Comparison of ENCODE assay signal across 1 cellular context in genomic region chr10:97140887-97141745, GRCh38.
TF ChIP-seq lines count a peak whose summit lies in the region.

No MANE protein-coding gene starts in this region.

TF ChIP-seq in GM12878, 131 proteins besides CTCF, POLR2A, EP300 and RAD21:
- TF ChIP-seq SIX5 (IDR thresholded peaks at IDR 0.05; ENCODE audit: low read depth, low read length, severe bottlenecking) (no peak), CBX3 (IDR thresholded peaks at IDR 0.05; ENCODE audit: borderline replicate concordance, low read depth) (no peak), NR2F1 (conservative IDR thresholded peaks at IDR 0.05) (no peak), MXI1 (IDR thresholded peaks at IDR 0.05; ENCODE audit: low read depth, low read length) (no peak), DPF2 (IDR thresholded peaks at IDR 0.05) (0 out of 2 replicates have a peak, but pooled peaks have one; percentile 11), SPI1 (IDR thresholded peaks at IDR 0.05; ENCODE audit: borderline replicate concordance, insufficient read depth, low read depth, low read length) (no peak)
- TF ChIP-seq, protein P1, sequence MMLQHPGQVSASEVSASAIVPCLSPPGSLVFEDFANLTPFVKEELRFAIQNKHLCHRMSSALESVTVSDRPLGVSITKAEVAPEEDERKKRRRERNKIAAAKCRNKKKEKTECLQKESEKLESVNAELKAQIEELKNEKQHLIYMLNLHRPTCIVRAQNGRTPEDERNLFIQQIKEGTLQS (IDR thresholded peaks at IDR 0.05; ENCODE audit: borderline replicate concordance, extremely low read depth, low read depth, low read length): no peak
